In genomic region chr2:159156834-159157233, GRCh38 we compare ENCODE assay signal across 22 cellular contexts.
DNase-seq lines count a peak whose midpoint lies in the region; ATAC-seq, FAIRE-seq and TF ChIP-seq lines count a peak whose summit lies in the region.
"Had no signal": no experiment of that assay in that cellular context is flagged by ENCODE, and none has a peak within 500 bp of the region (broad histone marks: within the 10 kb centered on the region; RNA-seq: fewer than 3 reads in every experiment).

No MANE protein-coding gene starts in this region.

- H3K27me3 ChIP-seq in cardiac muscle cell = no peaks in the 10 kb centered on the region
- H3K27me3 ChIP-seq in esophagus squamous epithelium = no peaks in the 10 kb centered on the region
- H3K27me3 ChIP-seq in pancreas = no peaks in the 10 kb centered on the region
- H3K27me3 ChIP-seq: spleen had no signal

- no peak overlapping the region for H3K4me3 ChIP-seq in cardiac muscle cell
- H3K4me3 ChIP-seq in esophagus squamous epithelium = no peak overlapping the region
- H3K4me3 ChIP-seq in pancreas = no peak overlapping the region
- H3K4me3 ChIP-seq: spleen had no signal

- DNase-seq in cardiac muscle cell (ENCODE audit: low read depth in 1 of 2, low spot score in 1 of 2) (no peak), Right ventricle myocardium inferior (ENCODE audit: missing footprints) (no peak), esophagus squamous epithelium (lab: John Stamatoyannopoulos, UW) (no peak), pancreas (peak in 1 of 6 donors; percentile 27), NCI-H345 (lab: John Stamatoyannopoulos, UW) (no peak)
- DNase-seq in activated naive CD4-positive, alpha-beta T cell treated with Interleukin-2 at 50 U/mL for 16 hours = no peak
- DNase-seq: 8988T; activated CD4-positive, CD25-positive, alpha-beta regulatory T cell; activated CD8-positive, alpha-beta T cell treated with anti-CD3 and anti-CD28 coated beads, Interleukin-2, amount 10 ng/mL, durations not matched to agents 7 days and 5 days; activated T-cell treated with anti-CD3 and anti-CD28 coated beads, Interleukin-2, amount 50 U/mL, for 4 hours; EL; endodermal cell; GOT3; NCI-H1436 treated with DMSO at 0.1 percent for 48 hours; NCI-H2171; NCI-H69; posterior cingulate gyrus; spleen had no signal

- intact Hi-C loops in Right ventricle myocardium inferior (cut with DNase I) = no loop called here
- intact Hi-C loops in esophagus squamous epithelium (cut with DNase I) = no loop called here
- intact Hi-C loops in pancreas (cut with DNase I) = no loop called here

- WGBS in esophagus squamous epithelium, 2 donors = 35 to 82% methylated on average over 2 to 3 of the region's 8 CpGs
- 61 to 65% methylated on average over 8 of the region's 8 CpGs for WGBS in pancreas, 2 donors

- H3K4me1 ChIP-seq in cardiac muscle cell (ENCODE audit: low read depth) (peaks cover 7% of the 10 kb centered on the region), esophagus squamous epithelium (peaks cover 28 to 87% (median 41%) of the 10 kb centered on the region in 3 donors), pancreas (peaks cover 19 to 37% (median 29%) of the 10 kb centered on the region in 3 donors)

- no peak for TF ChIP-seq POLR2A in esophagus squamous epithelium (IDR thresholded peaks at IDR 0.05)

- no peak for TF ChIP-seq CTCF in cardiac muscle cell (IDR thresholded peaks at IDR 0.05; ENCODE audit: low read depth, low read length)
- TF ChIP-seq CTCF in esophagus squamous epithelium (IDR thresholded peaks at IDR 0.05) = no peak
- TF ChIP-seq CTCF in pancreas (IDR thresholded peaks at IDR 0.05) = no peak

- H3K9me3 ChIP-seq in cardiac muscle cell (ENCODE audit: low read depth) (no peaks in the 10 kb centered on the region), esophagus squamous epithelium (no peaks in the 10 kb centered on the region), pancreas (no peaks in the 10 kb centered on the region)
- H3K9me3 ChIP-seq: spleen had no signal

- H3K36me3 ChIP-seq in cardiac muscle cell = no peaks in the 10 kb centered on the region
- H3K36me3 ChIP-seq in esophagus squamous epithelium = peaks cover 0 to 14% (median 4%) of the 10 kb centered on the region in 3 donors
- H3K36me3 ChIP-seq in pancreas = no peaks in the 10 kb centered on the region

- ATAC-seq in Right ventricle myocardium inferior = no peak
- peak; percentile 28 to 51 (median 33) for ATAC-seq in pancreas
- ATAC-seq in GM21529 (IDR thresholded peaks at IDR 0.05; ENCODE audit: unreplicated experiment) = no peak
- ATAC-seq in HG02973 (IDR thresholded peaks at IDR 0.05; ENCODE audit: unreplicated experiment) = no peak
- ATAC-seq: activated CD8-positive, alpha-beta T cell treated with anti-CD3 and anti-CD28 coated beads, Interleukin-2, amount 10 ng/mL, durations not matched to agents 7 days and 5 days; activated T-cell treated with anti-CD3 and anti-CD28 coated beads, Interleukin-2, amount 50 U/mL, for 4 hours; natural killer cell treated with Interleukin-12 subunit alpha and Interleukin-12 subunit beta and Interleukin-15 and Interleukin-18, amount 100 ng/mL, for 72 hours had no signal

- peak overlapping the region; percentile 31 for H3K27ac ChIP-seq in cardiac muscle cell
- H3K27ac ChIP-seq in esophagus squamous epithelium = peak overlapping the region; percentile 85 to 92 (median 88)
- H3K27ac ChIP-seq in pancreas = peak overlapping the region; percentile 7 to 80 (median 54)

- FAIRE-seq in pancreas (lab: Jason Lieb, UNC) = no peak
- FAIRE-seq: astrocyte had no signal

Comparison
In these comparisons a context has a peak if more than half of its experiments do, and no peak if none do; other contexts are left out.
1. H3K27ac ChIP-seq: peak in every context shown above with its lines; median percentile 88 in esophagus squamous epithelium; 54 in pancreas; 31 in cardiac muscle cell.
2. ATAC-seq: peak in pancreas (4 of 4); none in Right ventricle myocardium inferior (single experiment), GM21529 (single experiment) and HG02973 (single experiment).